In genomic region chr19:11797491-11797890, GRCh38 we compare ENCODE assay signal across 8 cellular contexts.
DNase-seq lines count a peak whose midpoint lies in the region; ATAC-seq and TF ChIP-seq lines count a peak whose summit lies in the region.

No MANE protein-coding gene starts in this region.

- ATAC-seq in HG03196 (IDR thresholded peaks at IDR 0.05; ENCODE audit: unreplicated experiment) (peak; percentile 70), GM18861 (IDR thresholded peaks at IDR 0.05; ENCODE audit: unreplicated experiment) (no peak)

- H3K4me3 ChIP-seq in coronary artery: peak overlapping the region; percentile 81

- peak overlapping the region in 1 of 2 donors; percentile 84 for H3K27ac ChIP-seq in coronary artery

- TF ChIP-seq CTCF in coronary artery (IDR thresholded peaks at IDR 0.05): peak; percentile 78

- peak; percentile 81 for DNase-seq in EH (ENCODE audit: low read depth)
- peak; percentile 58 for DNase-seq in NCI-H446 treated with DMSO at 0.1 percent for 48 hours (lab: John Stamatoyannopoulos, UW)
- peak; percentile 73 to 83 for DNase-seq in activated CD4-positive, alpha-beta T cell treated with anti-CD3 and anti-CD28 coated beads for 4 hours
- peak; percentile 80 for DNase-seq in coronary artery (ENCODE audit: low spot score)
- peak; percentile 91 for DNase-seq in kidney tubule cell (ENCODE audit: low spot score)
- peak; percentile 49 to 57 for DNase-seq in stimulated activated CD4-positive, alpha-beta T cell treated with anti-CD3 and anti-CD28 coated beads, Interleukin-1b, Interleukin-23, amount 100 ng/mL, for 1 hour (ENCODE audit: low read depth in 2 of 2)
